Comparison of ENCODE assay signal across 36 cellular contexts in the genomic region with DNA sequence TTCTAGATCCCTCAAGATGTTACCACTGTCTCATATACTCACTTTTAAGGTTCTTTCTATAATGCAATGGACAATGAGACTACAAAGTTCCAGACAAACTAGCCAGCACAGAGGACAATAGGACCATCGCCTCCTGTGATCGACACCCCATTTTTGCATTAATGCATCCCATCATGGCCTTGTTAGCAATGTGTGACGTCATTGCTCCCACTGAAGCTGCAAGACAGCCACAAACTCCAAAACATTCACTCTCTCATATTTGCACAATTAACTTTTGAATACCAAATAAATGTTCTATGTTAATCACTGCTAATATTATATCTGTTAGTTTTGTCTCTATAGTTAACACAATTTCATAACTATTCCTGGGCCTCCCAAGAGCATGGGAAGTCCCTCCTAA.
"Had no signal": no experiment of that assay in that cellular context is flagged by ENCODE, and none has a peak within 500 bp of the region (broad histone marks: within the 10 kb centered on the region; RNA-seq: fewer than 3 reads in every experiment).

No MANE protein-coding gene starts in this region.

- H3K27ac ChIP-seq: adrenal gland, body of pancreas, brain microvascular endothelial cell, breast epithelium, VCaP had no signal

- FAIRE-seq: astrocyte, TTC549 had no signal

- H3K36me3 Mint-ChIP-seq: activated CD8-positive, alpha-beta memory T cell treated with anti-CD3 and anti-CD28 coated beads, Interleukin-2, amount 10 ng/mL, durations not matched to agents 7 days and 5 days; activated naive CD4-positive, alpha-beta T cell treated with anti-CD3 and anti-CD28 coated beads, Interleukin-2, amount 50 U/mL, for 72 hours; activated naive CD8-positive, alpha-beta T cell treated with anti-CD3 and anti-CD28 coated beads for 36 hours had no signal

- H3K36me3 ChIP-seq: adrenal gland, brain microvascular endothelial cell, breast epithelium had no signal

- H3K4me3 ChIP-seq: adrenal gland, body of pancreas, breast epithelium had no signal

- ATAC-seq: activated CD4-positive, alpha-beta T cell treated with anti-CD3 and anti-CD28 coated beads for 36 hours; activated CD8-positive, alpha-beta memory T cell treated with anti-CD3 and anti-CD28 coated beads, Interleukin-2, amount 10 ng/mL, durations not matched to agents 7 days and 5 days; activated CD8-positive, alpha-beta T cell treated with anti-CD3 and anti-CD28 coated beads, Interleukin-2, amount 10 ng/mL, durations not matched to agents 7 days and 5 days; activated naive CD4-positive, alpha-beta T cell treated with anti-CD3 and anti-CD28 coated beads, Interleukin-2, amount 50 U/mL, for 72 hours; body of pancreas had no signal

- H3K9me3 Mint-ChIP-seq: activated B cell treated with CpG ODN at 0.5 μM for 24 hours; activated CD4-positive, alpha-beta memory T cell treated with anti-CD3 and anti-CD28 coated beads, Interleukin-2, amount 10 ng/mL, durations not matched to agents 7 days and 5 days; activated CD4-positive, alpha-beta T cell treated with anti-CD3 and anti-CD28 coated beads, Interleukin-2, amount 10 ng/mL, durations not matched to agents 7 days and 5 days; activated naive CD4-positive, alpha-beta T cell treated with anti-CD3 and anti-CD28 coated beads for 36 hours; activated naive CD4-positive, alpha-beta T cell treated with anti-CD3 and anti-CD28 coated beads, Interleukin-2, amount 50 U/mL, for 72 hours; activated naive CD8-positive, alpha-beta T cell treated with anti-CD3 and anti-CD28 coated beads for 36 hours; activated T-cell treated with anti-CD3 and anti-CD28 coated beads, Interleukin-2, amount 50 U/mL, for 24 hours; activated T-helper 2 cell treated with anti-CD3 and anti-CD28 coated beads, Interferon-gamma antibody, Interleukin-2, Interleukin-4, amounts not matched to agents 10 μg/mL and 5 μg/mL and 100 μg/mL, durations not matched to agents 14 hours and 24 hours and 36 hours; T-helper 1 cell treated with Interleukin-12 subunit alpha and Interleukin-12 subunit beta and Interleukin-4 antibody, amounts not matched to agents 30 μg/mL and 1 μg/mL, for 36 hours; T-helper 2 cell treated with Interferon-gamma antibody and Interleukin-4, amounts not matched to agents 5 μg/mL and 100 μg/mL, for 36 hours had no signal

- H3K27ac Mint-ChIP-seq: activated B cell treated with CpG ODN at 0.5 μM for 24 hours; activated CD4-positive, alpha-beta memory T cell treated with anti-CD3 and anti-CD28 coated beads, Interleukin-2, amount 10 ng/mL, durations not matched to agents 7 days and 5 days; activated CD4-positive, alpha-beta T cell treated with anti-CD3 and anti-CD28 coated beads for 36 hours; activated CD4-positive, alpha-beta T cell treated with anti-CD3 and anti-CD28 coated beads, Interleukin-2, amount 10 ng/mL, durations not matched to agents 7 days and 5 days; activated CD8-positive, alpha-beta memory T cell treated with anti-CD3 and anti-CD28 coated beads, Interleukin-2, amount 10 ng/mL, durations not matched to agents 7 days and 5 days; activated CD8-positive, alpha-beta T cell treated with anti-CD3 and anti-CD28 coated beads, Interleukin-2, amount 10 ng/mL, durations not matched to agents 7 days and 5 days; activated naive CD4-positive, alpha-beta T cell treated with anti-CD3 and anti-CD28 coated beads for 36 hours; activated naive CD4-positive, alpha-beta T cell treated with anti-CD3 and anti-CD28 coated beads, Interleukin-2, amount 50 U/mL, for 72 hours; activated naive CD8-positive, alpha-beta T cell treated with anti-CD3 and anti-CD28 coated beads for 36 hours; activated T-cell treated with anti-CD3 and anti-CD28 coated beads, Interleukin-2, amount 50 U/mL, for 24 hours; activated T-helper 2 cell treated with anti-CD3 and anti-CD28 coated beads, Interferon-gamma antibody, Interleukin-2, Interleukin-4, amounts not matched to agents 10 μg/mL and 5 μg/mL and 100 μg/mL, durations not matched to agents 14 hours and 24 hours and 36 hours; T-helper 1 cell treated with Interleukin-12 subunit alpha and Interleukin-12 subunit beta and Interleukin-4 antibody, amounts not matched to agents 30 μg/mL and 1 μg/mL, for 36 hours; T-helper 2 cell treated with Interferon-gamma antibody and Interleukin-4, amounts not matched to agents 5 μg/mL and 100 μg/mL, for 36 hours had no signal

- H3K9me3 ChIP-seq: adrenal gland, body of pancreas, breast epithelium had no signal

- DNase-seq: activated B cell treated with CpG ODN at 0.5 μM for 24 hours; activated CD4-positive, alpha-beta memory T cell treated with anti-CD3 and anti-CD28 coated beads, Interleukin-2, amount 10 ng/mL, durations not matched to agents 7 days and 5 days; activated CD4-positive, alpha-beta T cell treated with anti-CD3 and anti-CD28 coated beads for 1 hour; activated CD4-positive, alpha-beta T cell treated with anti-CD3 and anti-CD28 coated beads for 36 hours; activated CD4-positive, alpha-beta T cell treated with anti-CD3 and anti-CD28 coated beads for 48 hours; activated CD4-positive, alpha-beta T cell treated with anti-CD3 and anti-CD28 coated beads, Interleukin-2, amount 10 ng/mL, durations not matched to agents 7 days and 5 days; activated CD4-positive, alpha-beta T cell treated with anti-CD3 and anti-CD28 coated beads, Interleukin-2, amount 50 U/mL, for 48 hours; activated CD8-positive, alpha-beta memory T cell treated with anti-CD3 and anti-CD28 coated beads for 24 hours; activated CD8-positive, alpha-beta memory T cell treated with anti-CD3 and anti-CD28 coated beads, Interleukin-2, amount 10 ng/mL, durations not matched to agents 7 days and 5 days; activated CD8-positive, alpha-beta memory T cell treated with anti-CD3 and anti-CD28 coated beads, Interleukin-2, amount 50 U/mL, for 48 hours; activated CD8-positive, alpha-beta T cell treated with anti-CD3 and anti-CD28 coated beads, Interleukin-2, amount 10 ng/mL, durations not matched to agents 7 days and 5 days; activated effector memory CD4-positive, alpha-beta T cell treated with Interleukin-2 at 50 U/mL for 16 hours; activated gamma-delta T cell treated with Interleukin-2 at 50 U/mL for 16 hours; activated naive CD4-positive, alpha-beta T cell; activated naive CD4-positive, alpha-beta T cell treated with anti-CD3 and anti-CD28 coated beads for 36 hours; activated naive CD4-positive, alpha-beta T cell treated with anti-CD3 and anti-CD28 coated beads, Interleukin-2, amount 50 U/mL, for 16 hours; activated naive CD8-positive, alpha-beta T cell treated with anti-CD3 and anti-CD28 coated beads for 36 hours; activated T-cell treated with anti-CD3 and anti-CD28 coated beads, Interleukin-2, amount 50 U/mL, for 24 hours; activated T-cell treated with anti-CD3 and anti-CD28 coated beads, Interleukin-2, amount 50 U/mL, for 48 hours; adrenal gland; amniotic stem cell; aorta; body of pancreas; brain microvascular endothelial cell; central memory CD4-positive, alpha-beta T cell; T-helper 1 cell; T-helper 2 cell; T-helper 9 cell had no signal

- H3K4me3 Mint-ChIP-seq: activated B cell treated with CpG ODN at 0.5 μM for 24 hours; activated CD4-positive, alpha-beta memory T cell treated with anti-CD3 and anti-CD28 coated beads, Interleukin-2, amount 10 ng/mL, durations not matched to agents 7 days and 5 days; activated CD4-positive, alpha-beta T cell treated with anti-CD3 and anti-CD28 coated beads for 36 hours; activated CD4-positive, alpha-beta T cell treated with anti-CD3 and anti-CD28 coated beads, Interleukin-2, amount 10 ng/mL, durations not matched to agents 7 days and 5 days; activated CD8-positive, alpha-beta memory T cell treated with anti-CD3 and anti-CD28 coated beads, Interleukin-2, amount 10 ng/mL, durations not matched to agents 7 days and 5 days; activated CD8-positive, alpha-beta T cell treated with anti-CD3 and anti-CD28 coated beads, Interleukin-2, amount 10 ng/mL, durations not matched to agents 7 days and 5 days; activated naive CD4-positive, alpha-beta T cell treated with anti-CD3 and anti-CD28 coated beads for 36 hours; activated naive CD8-positive, alpha-beta T cell treated with anti-CD3 and anti-CD28 coated beads for 36 hours; activated T-cell treated with anti-CD3 and anti-CD28 coated beads, Interleukin-2, amount 50 U/mL, for 24 hours; T-helper 1 cell treated with Interleukin-12 subunit alpha and Interleukin-12 subunit beta and Interleukin-4 antibody, amounts not matched to agents 30 μg/mL and 1 μg/mL, for 36 hours; T-helper 2 cell treated with Interferon-gamma antibody and Interleukin-4, amounts not matched to agents 5 μg/mL and 100 μg/mL, for 36 hours had no signal

- H3K4me1 ChIP-seq: adrenal gland, body of pancreas, breast epithelium had no signal

- H3K27me3 ChIP-seq: body of pancreas, brain microvascular endothelial cell, breast epithelium had no signal

- H3K27me3 Mint-ChIP-seq: activated CD4-positive, alpha-beta memory T cell treated with anti-CD3 and anti-CD28 coated beads, Interleukin-2, amount 10 ng/mL, durations not matched to agents 7 days and 5 days; activated CD4-positive, alpha-beta T cell treated with anti-CD3 and anti-CD28 coated beads, Interleukin-2, amount 10 ng/mL, durations not matched to agents 7 days and 5 days; activated CD8-positive, alpha-beta memory T cell treated with anti-CD3 and anti-CD28 coated beads, Interleukin-2, amount 10 ng/mL, durations not matched to agents 7 days and 5 days had no signal

- H3K4me1 Mint-ChIP-seq: activated B cell treated with CpG ODN at 0.5 μM for 24 hours; activated CD4-positive, alpha-beta memory T cell treated with anti-CD3 and anti-CD28 coated beads, Interleukin-2, amount 10 ng/mL, durations not matched to agents 7 days and 5 days; activated CD4-positive, alpha-beta T cell treated with anti-CD3 and anti-CD28 coated beads for 36 hours; activated CD4-positive, alpha-beta T cell treated with anti-CD3 and anti-CD28 coated beads, Interleukin-2, amount 10 ng/mL, durations not matched to agents 7 days and 5 days; activated CD8-positive, alpha-beta memory T cell treated with anti-CD3 and anti-CD28 coated beads, Interleukin-2, amount 10 ng/mL, durations not matched to agents 7 days and 5 days; activated naive CD8-positive, alpha-beta T cell treated with anti-CD3 and anti-CD28 coated beads for 36 hours had no signal
